ENCODE assay signal across 8 cellular contexts in the genomic region with DNA sequence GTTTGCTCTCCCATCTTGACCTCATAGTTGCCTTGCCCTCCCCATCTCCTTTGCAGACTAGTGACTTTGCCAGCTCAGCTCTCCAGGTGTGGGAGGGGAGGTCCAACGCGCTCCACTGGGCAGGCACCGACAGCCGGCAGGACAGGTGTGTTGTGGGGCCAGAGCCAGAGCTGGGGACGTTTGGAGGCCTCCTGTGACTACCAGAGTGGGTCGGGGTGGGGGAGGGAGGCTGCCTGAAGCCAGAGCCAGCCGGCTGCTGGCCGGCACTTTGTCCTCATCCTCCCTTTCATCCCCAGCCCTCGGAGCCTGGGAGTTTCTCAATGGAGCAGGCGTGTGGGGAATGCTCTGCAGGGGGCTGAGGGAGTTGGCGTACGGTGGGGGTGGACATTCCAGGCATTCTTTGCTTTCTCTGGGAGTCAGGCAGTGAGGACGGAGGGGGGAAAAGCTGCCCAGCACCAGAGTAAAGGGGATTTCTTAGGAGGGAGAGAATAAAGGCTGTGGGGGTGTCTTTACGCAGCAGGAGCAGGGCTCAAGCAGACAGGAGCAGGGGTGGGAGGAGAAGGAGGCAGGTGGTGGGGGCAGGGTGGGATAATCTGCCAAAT.
DNase-seq lines count a peak whose midpoint lies in the region; ATAC-seq lines count a peak whose summit lies in the region.

No MANE protein-coding gene starts in this region.

- H3K4me1 ChIP-seq in duodenal mucosa (ENCODE audit: control insufficient read depth in 1 of 2, insufficient read depth in 2 of 2, low read length in 2 of 2) (peaks cover 26 to 29% of the 10 kb centered on the region in 2 donors), muscle layer of duodenum (ENCODE audit: control insufficient read depth in 1 of 2, insufficient read depth in 2 of 2, low read length in 2 of 2) (peaks cover 0 to 16% of the 10 kb centered on the region in 2 donors)
- H3K4me1 ChIP-seq in effector memory CD4-positive, alpha-beta T cell (ENCODE audit: control insufficient read depth, insufficient read depth, low read length, poor library complexity, severe bottlenecking) = no peaks in the 10 kb centered on the region

- DNase-seq in ELF-1 (ENCODE audit: low read depth, low spot score) (peak; percentile 99), NCI-H2171 treated with DMSO at 0.1 percent for 48 hours (lab: John Stamatoyannopoulos, UW) (peak; percentile 84), AML-193 (lab: John Stamatoyannopoulos, UW) (no peak), OCI-M2 (lab: John Stamatoyannopoulos, UW; ENCODE audit: unreplicated experiment) (no peak)
- DNase-seq in effector memory CD4-positive, alpha-beta T cell = no peak

- H3K36me3 ChIP-seq in duodenal mucosa (ENCODE audit: control insufficient read depth in 1 of 2, insufficient read depth in 2 of 2, low read length in 2 of 2) (peaks cover 31 to 47% of the 10 kb centered on the region in 2 donors), muscle layer of duodenum (ENCODE audit: control insufficient read depth in 1 of 2, insufficient read depth in 2 of 2, low read length in 2 of 2) (peaks cover 15 to 25% of the 10 kb centered on the region in 2 donors)
- peaks cover 46% of the 10 kb centered on the region for H3K36me3 ChIP-seq in effector memory CD4-positive, alpha-beta T cell (ENCODE audit: control insufficient read depth, insufficient read depth, low read length)

- H3K27ac ChIP-seq in duodenal mucosa (ENCODE audit: low read depth, low read length) (peak overlapping the region; percentile 52), muscle layer of duodenum (ENCODE audit: low read length) (peak overlapping the region; percentile 49)
- no peak overlapping the region for H3K27ac ChIP-seq in effector memory CD4-positive, alpha-beta T cell (ENCODE audit: insufficient read depth, low read length, poor library complexity, severe bottlenecking)

- ATAC-seq in GM18519 (IDR thresholded peaks at IDR 0.05; ENCODE audit: low FRiP score, unreplicated experiment) = no peak

- H3K27me3 ChIP-seq in duodenal mucosa (ENCODE audit: control insufficient read depth in 1 of 2, insufficient read depth in 2 of 2, low read length in 2 of 2) (no peaks in the 10 kb centered on the region), muscle layer of duodenum (ENCODE audit: low read depth, low read length) (no peaks in the 10 kb centered on the region)
- H3K27me3 ChIP-seq in effector memory CD4-positive, alpha-beta T cell (replicated peaks; ENCODE audit: control insufficient read depth, insufficient read depth, low read length, poor library complexity, severe bottlenecking) = no peaks in the 10 kb centered on the region

- H3K9me3 ChIP-seq in duodenal mucosa (ENCODE audit: control insufficient read depth in 1 of 2, low read length in 2 of 2) = no peaks in the 10 kb centered on the region
- no peaks in the 10 kb centered on the region for H3K9me3 ChIP-seq in muscle layer of duodenum (ENCODE audit: control insufficient read depth in 1 of 2, low read length in 2 of 2)
- H3K9me3 ChIP-seq in effector memory CD4-positive, alpha-beta T cell (ENCODE audit: control insufficient read depth, low read length) = no peaks in the 10 kb centered on the region

- H3K9ac ChIP-seq in duodenal mucosa (ENCODE audit: low read depth in 1 of 2, low read length in 2 of 2) = peak overlapping the region in 1 of 2 donors; percentile 42

- H3K4me3 ChIP-seq in duodenal mucosa (ENCODE audit: low read depth in 1 of 2, low read length in 2 of 2) = peak overlapping the region in 1 of 2 donors; percentile 3
- H3K4me3 ChIP-seq in muscle layer of duodenum (ENCODE audit: low read depth in 1 of 2, low read length in 2 of 2) = no peak overlapping the region
- H3K4me3 ChIP-seq in effector memory CD4-positive, alpha-beta T cell (ENCODE audit: insufficient read depth, low read depth, low read length, poor library complexity, severe bottlenecking) = no peak overlapping the region

Comparison
In these comparisons a context has a peak if more than half of its experiments do, and no peak if none do; other contexts are left out.
1. DNase-seq: peak in ELF-1 (single experiment) and NCI-H2171 treated with DMSO at 0.1 percent for 48 hours (single experiment); none in AML-193 (0 of 2), effector memory CD4-positive, alpha-beta T cell (0 of 3) and OCI-M2 (single experiment).